In the genomic region with DNA sequence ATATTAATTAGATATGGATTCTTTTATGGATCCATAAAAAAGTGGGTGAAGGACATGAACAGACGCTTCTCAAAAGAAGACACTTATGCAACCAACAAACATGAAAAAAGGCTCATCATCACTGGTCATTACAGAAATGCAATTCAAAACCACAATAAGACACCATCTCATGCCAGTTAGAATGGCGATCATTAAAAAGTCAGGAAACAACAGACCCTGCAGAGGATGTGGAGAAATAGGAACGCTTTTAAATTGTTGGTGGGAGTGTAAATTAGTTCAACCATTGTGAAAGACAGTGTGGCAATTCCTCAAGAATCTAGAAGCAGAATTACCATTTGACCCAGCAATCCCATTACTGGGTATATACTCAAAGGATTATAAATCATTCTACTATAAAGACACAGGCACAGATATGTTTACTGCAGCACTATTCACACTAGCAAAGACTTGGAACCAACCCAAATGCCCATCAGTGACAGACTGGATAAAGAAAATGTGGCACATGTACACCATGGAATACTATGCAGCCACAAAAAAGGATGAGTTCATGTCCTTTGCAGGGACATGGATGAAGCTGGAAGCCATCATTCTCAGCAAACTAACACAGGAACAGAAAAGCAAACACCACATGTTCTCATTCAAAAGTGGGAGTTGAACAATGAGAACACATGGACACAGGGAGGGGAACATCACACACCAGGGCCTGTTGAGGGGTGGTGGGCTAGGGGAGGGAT, we compare ENCODE assay signal across 1 cellular context.
TF ChIP-seq lines count a peak whose summit lies in the region.

No MANE protein-coding gene starts in this region.

TF ChIP-seq in K562, 482 proteins besides CTCF, POLR2A, EP300 and RAD21:
- TF ChIP-seq ZNF146 (CRISPR knock-in tag; IDR thresholded peaks at IDR 0.05; ENCODE audit: unreplicated experiment) (peak; percentile 58), BCOR (IDR thresholded peaks at IDR 0.05) (0 out of 2 replicates have a peak, but pooled peaks have one; percentile 40)
